In the genomic region with DNA sequence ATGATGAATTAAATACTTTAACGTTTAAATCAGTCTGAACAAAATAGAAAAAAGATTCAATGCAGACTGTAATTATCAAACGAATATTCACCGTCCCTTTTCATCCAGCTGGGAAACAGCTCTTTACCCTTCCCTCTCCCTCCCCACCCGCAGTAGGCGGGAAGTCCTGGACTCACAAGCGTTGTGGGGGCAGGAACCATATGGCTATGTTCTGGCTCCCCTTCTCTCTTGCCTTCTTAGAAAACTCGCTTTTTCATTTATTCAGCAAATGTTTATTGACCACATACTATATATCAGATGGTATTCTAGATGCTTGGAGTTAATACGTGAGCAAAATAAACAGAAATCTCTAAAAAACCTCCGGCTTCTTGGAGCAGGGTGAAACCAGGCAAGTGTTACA, we compare ENCODE assay signal across 8 cellular contexts. TPM values are rescaled to one million over a fixed set of nuclear protein-coding genes. Genes with fewer than 3 reads are reported as not detected.
DNase-seq lines count a peak whose midpoint lies in the region; ATAC-seq and TF ChIP-seq lines count a peak whose summit lies in the region.

No MANE protein-coding gene starts in this region.

- no peak overlapping the region for H3K14ac ChIP-seq in mesenchymal stem cell (ENCODE audit: low read length in 2 of 2)

- H3K27me3 ChIP-seq in mesenchymal stem cell (ENCODE audit: control insufficient read depth in 1 of 2, insufficient read depth in 1 of 2, low read length in 2 of 2), result no peaks in the 10 kb centered on the region

- 40% methylated on average over 7 of the region's 9 CpGs for WGBS in mesenchymal stem cell

- DNase-seq in activated naive CD4-positive, alpha-beta T cell treated with anti-CD3 and anti-CD28 coated beads, Interleukin-2, amount 10 ng/mL, durations not matched to agents 7 days and 5 days, result no peak
- DNase-seq in activated naive CD4-positive, alpha-beta T cell treated with Interleukin-2 at 50 U/mL for 16 hours, result no peak
- no peak for DNase-seq in astrocyte of the spinal cord (ENCODE audit: low read depth, low spot score)
- no peak for DNase-seq in mesenchymal stem cell
- DNase-seq in type B pancreatic cell (ENCODE audit: extremely low spot score, unreplicated experiment), result no peak
- no peak for DNase-seq in kidney tubule cell (ENCODE audit: low spot score)

- H3K4me3 Mint-ChIP-seq in activated naive CD4-positive, alpha-beta T cell treated with anti-CD3 and anti-CD28 coated beads, Interleukin-2, amount 10 ng/mL, durations not matched to agents 7 days and 5 days, result peak overlapping the region; percentile 89
- peak overlapping the region; percentile 95 for H3K4me3 Mint-ChIP-seq in type B pancreatic cell

- peaks cover 8% of the 10 kb centered on the region for H3K79me1 ChIP-seq in mesenchymal stem cell (replicated peaks; ENCODE audit: low read length, poor library complexity, severe bottlenecking)

- no peak overlapping the region for H4K8ac ChIP-seq in mesenchymal stem cell (ENCODE audit: low read length)

- H3K4me2 ChIP-seq in mesenchymal stem cell (ENCODE audit: low read length, poor library complexity, severe bottlenecking), result peak overlapping the region; percentile 88

- H3K9me3 Mint-ChIP-seq in activated naive CD4-positive, alpha-beta T cell treated with anti-CD3 and anti-CD28 coated beads, Interleukin-2, amount 10 ng/mL, durations not matched to agents 7 days and 5 days, result peaks cover 3% of the 10 kb centered on the region
- no peaks in the 10 kb centered on the region for H3K9me3 Mint-ChIP-seq in type B pancreatic cell

- no peak overlapping the region for H3K4ac ChIP-seq in mesenchymal stem cell (ENCODE audit: low read depth in 1 of 2, low read length in 2 of 2)

- H3K23ac ChIP-seq in mesenchymal stem cell (ENCODE audit: low read length in 2 of 2), result no peak overlapping the region

- no peak overlapping the region for H3K18ac ChIP-seq in mesenchymal stem cell (ENCODE audit: low read depth in 1 of 2, low read length in 2 of 2)

- H2BK5ac ChIP-seq in mesenchymal stem cell (ENCODE audit: low read depth, low read length, poor library complexity, severe bottlenecking), result no peak overlapping the region

- peaks cover 8% of the 10 kb centered on the region for H3K4me1 ChIP-seq in mesenchymal stem cell (ENCODE audit: control insufficient read depth, insufficient read depth, low read depth, low read length)

- peaks cover 37% of the 10 kb centered on the region for H3K4me1 Mint-ChIP-seq in activated naive CD4-positive, alpha-beta T cell treated with anti-CD3 and anti-CD28 coated beads, Interleukin-2, amount 10 ng/mL, durations not matched to agents 7 days and 5 days
- peaks cover 17% of the 10 kb centered on the region for H3K4me1 Mint-ChIP-seq in type B pancreatic cell (ENCODE audit: unreplicated experiment)

- TF ChIP-seq CTCF in astrocyte of the spinal cord (IDR thresholded peaks at IDR 0.05; ENCODE audit: low read depth, low read length) (no peak), type B pancreatic cell (conservative IDR thresholded peaks at IDR 0.05) (no peak)

- peak overlapping the region; percentile 64 for H3K27ac Mint-ChIP-seq in activated naive CD4-positive, alpha-beta T cell treated with anti-CD3 and anti-CD28 coated beads, Interleukin-2, amount 10 ng/mL, durations not matched to agents 7 days and 5 days
- H3K27ac Mint-ChIP-seq in type B pancreatic cell, result peak overlapping the region; percentile 95

- no peak overlapping the region for H2BK120ac ChIP-seq in mesenchymal stem cell (ENCODE audit: low read depth, low read length)

- H2AFZ ChIP-seq in mesenchymal stem cell (ENCODE audit: low read depth, low read length), result peak overlapping the region; percentile 68

- no peak for ATAC-seq in GM18867 (IDR thresholded peaks at IDR 0.05; ENCODE audit: unreplicated experiment)
- ATAC-seq in GM19467 (IDR thresholded peaks at IDR 0.05; ENCODE audit: unreplicated experiment), result no peak

- no peaks in the 10 kb centered on the region for H3K36me3 ChIP-seq in mesenchymal stem cell (ENCODE audit: control insufficient read depth in 1 of 2, insufficient read depth in 2 of 2, low read depth in 1 of 2, low read length in 2 of 2)

- in situ Hi-C loops in astrocyte of the spinal cord (cut with HindIII; ENCODE audit: low sequenced_read_pairs), result no loop called here

- no peak overlapping the region for H2BK15ac ChIP-seq in mesenchymal stem cell (ENCODE audit: low read depth, poor library complexity, severe bottlenecking)

- CTCF ChIA-PET in activated naive CD4-positive, alpha-beta T cell treated with anti-CD3 and anti-CD28 coated beads, Interleukin-2, amount 10 ng/mL, durations not matched to agents 7 days and 5 days (lab: Charles Lee), result interaction anchor here (1.0 kb wide), 1 partner anchor 68 kb away, joined by 4 read pairs; no protein-coding TSS in a partner anchor

- H3K9ac ChIP-seq in mesenchymal stem cell (ENCODE audit: low read length), result peak overlapping the region; percentile 84

- peaks cover 3% of the 10 kb centered on the region for H3K36me3 Mint-ChIP-seq in activated naive CD4-positive, alpha-beta T cell treated with anti-CD3 and anti-CD28 coated beads, Interleukin-2, amount 10 ng/mL, durations not matched to agents 7 days and 5 days
- H3K36me3 Mint-ChIP-seq in type B pancreatic cell, result no peaks in the 10 kb centered on the region

- H4K91ac ChIP-seq in mesenchymal stem cell (ENCODE audit: low read length), result no peak overlapping the region

- H2AK5ac ChIP-seq in mesenchymal stem cell (ENCODE audit: low read length, severe bottlenecking), result no peak overlapping the region

- H3K4me3 ChIP-seq in astrocyte of the spinal cord (ENCODE audit: low read depth, low read length), result peak overlapping the region; percentile 86
- H3K4me3 ChIP-seq in mesenchymal stem cell (ENCODE audit: insufficient read depth in 1 of 2, low read depth in 1 of 2, low read length in 2 of 2), result peak overlapping the region in 1 of 2 experiments; percentile 85

- no peak overlapping the region for H3K27ac ChIP-seq in mesenchymal stem cell (ENCODE audit: low read length, poor library complexity, severe bottlenecking)

- H2BK12ac ChIP-seq in mesenchymal stem cell (ENCODE audit: low read length in 2 of 2), result no peak overlapping the region

- H3K27me3 Mint-ChIP-seq in activated naive CD4-positive, alpha-beta T cell treated with anti-CD3 and anti-CD28 coated beads, Interleukin-2, amount 10 ng/mL, durations not matched to agents 7 days and 5 days, result peaks cover 7% of the 10 kb centered on the region
- H3K27me3 Mint-ChIP-seq in type B pancreatic cell, result no peaks in the 10 kb centered on the region

- no peaks in the 10 kb centered on the region for H3K9me3 ChIP-seq in mesenchymal stem cell (ENCODE audit: control insufficient read depth, low read length)

RNA-seq across cellular contexts. Expression of a gene that starts 0.7 kb away (rescaled TPM):
- 4.2 TPM for polyA plus RNA-seq in mesenchymal stem cell (2013, experiment 1 of 2)
- 4.4 TPM for polyA plus RNA-seq in mesenchymal stem cell (2013, experiment 2 of 2)
- total RNA-seq in type B pancreatic cell (ENCODE audit: low replicate concordance), result 23.4 and 26.6 TPM in 2 replicates

RNA-seq across cellular contexts. Expression of a gene that starts 25.7 kb away (rescaled TPM):
- polyA plus RNA-seq in mesenchymal stem cell (2013, experiment 1 of 2), result 77.6 TPM
- polyA plus RNA-seq in mesenchymal stem cell (2013, experiment 2 of 2), result 81.4 TPM
- 54.6 and 109 TPM in 2 replicates for total RNA-seq in type B pancreatic cell (ENCODE audit: low replicate concordance)
